ENCODE assay signal across 8 cellular contexts in the genomic region with DNA sequence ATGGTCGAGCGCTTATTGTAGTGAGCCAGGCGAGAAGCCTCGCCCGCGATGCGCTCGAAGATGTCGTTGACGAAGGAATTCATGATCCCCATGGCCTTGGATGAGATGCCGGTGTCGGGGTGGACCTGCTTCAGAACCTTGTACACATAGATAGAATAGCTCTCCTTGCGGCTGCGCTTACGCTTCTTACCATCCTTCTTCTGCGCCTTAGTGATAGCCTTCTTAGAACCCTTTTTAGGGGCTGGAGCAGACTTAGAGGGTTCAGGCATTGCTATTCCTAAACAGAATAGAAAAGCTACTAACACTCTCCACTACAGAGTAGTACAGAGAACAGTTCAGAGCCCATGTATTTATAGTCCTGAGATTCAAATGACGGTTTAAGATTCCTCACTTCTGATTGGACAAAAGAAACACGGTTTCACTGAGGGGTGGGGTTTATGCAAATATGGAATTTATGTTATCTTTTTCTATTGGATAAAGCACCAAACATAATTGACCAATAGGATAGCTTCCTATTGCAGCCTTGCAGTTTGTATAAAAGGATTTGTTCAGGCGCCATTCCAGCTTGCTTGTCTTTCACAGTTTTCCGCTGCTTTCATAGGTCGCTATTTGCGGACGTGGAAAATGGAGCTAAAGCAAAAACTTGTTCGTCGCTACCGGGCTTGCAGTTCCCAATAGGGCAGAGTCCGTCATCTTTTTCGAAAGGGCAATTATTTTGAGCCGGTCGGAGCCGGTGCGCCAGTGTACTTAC. TPM values are rescaled to one million over a fixed set of nuclear protein-coding genes. Genes with fewer than 3 reads are reported as not detected.
DNase-seq lines count a peak whose midpoint lies in the region; ATAC-seq, FAIRE-seq and TF ChIP-seq lines count a peak whose summit lies in the region.

No MANE protein-coding gene starts in this region.

- H3K27me3 Mint-ChIP-seq in CD8-positive, alpha-beta memory T cell = no peaks in the 10 kb centered on the region
- no peaks in the 10 kb centered on the region for H3K27me3 Mint-ChIP-seq in astrocyte (ENCODE audit: low read depth, unreplicated experiment)

- H3K4me1 Mint-ChIP-seq in CD8-positive, alpha-beta memory T cell = peaks cover 20 to 32% (median 30%) of the 10 kb centered on the region in 3 donors
- H3K4me1 Mint-ChIP-seq in astrocyte (ENCODE audit: low read depth, unreplicated experiment) = peaks cover under 1% of the 10 kb centered on the region

- H3K79me2 ChIP-seq in astrocyte (ENCODE audit: insufficient read depth, low read length) = no peaks in the 10 kb centered on the region

- peak overlapping the region; percentile 71 for H2AFZ ChIP-seq in astrocyte (ENCODE audit: low read depth, low read length)

- peak; percentile 34 to 93 (median 88) for DNase-seq in CD8-positive, alpha-beta memory T cell
- peak; percentile 74 for DNase-seq in HK-2 (ENCODE audit: unreplicated experiment)
- peak; percentile 41 to 89 for DNase-seq in SW 1271 (lab: John Stamatoyannopoulos, UW)
- peak; percentile 95 for DNase-seq in astrocyte (ENCODE audit: low read depth)
- DNase-seq in right atrium auricular region (ENCODE audit: low spot score) = peak; percentile 81
- DNase-seq in retina = peak; percentile 93
- no peak for DNase-seq in NCI-H1092 (lab: John Stamatoyannopoulos, UW)

- TF ChIP-seq CTCF in astrocyte (IDR thresholded peaks at IDR 0.05; ENCODE audit: insufficient read depth, low read depth, low read length) (no peak), right atrium auricular region (IDR thresholded peaks at IDR 0.05) (no peak)

- H3K36me3 Mint-ChIP-seq in CD8-positive, alpha-beta memory T cell = peaks cover 0 to 11% (median 0%) of the 10 kb centered on the region in 3 donors
- H3K36me3 Mint-ChIP-seq in astrocyte (ENCODE audit: low read depth, unreplicated experiment) = peaks cover 2% of the 10 kb centered on the region

- peak overlapping the region; percentile 91 for H3K4me2 ChIP-seq in astrocyte (ENCODE audit: low read length)

- POLR2A ChIA-PET in CD8-positive, alpha-beta memory T cell (lab: Charles Lee) = interaction anchor here (0.5 to 5.0 kb wide), 41 partner anchors 9 to 1847 kb away, joined by 3 to 326 read pairs (median 5); a partner anchor contains a TSS

- H3K9me3 ChIP-seq in CD8-positive, alpha-beta memory T cell (ENCODE audit: low read length) = no peaks in the 10 kb centered on the region
- H3K9me3 ChIP-seq in astrocyte (ENCODE audit: insufficient read depth, low read depth, low read length) = no peaks in the 10 kb centered on the region
- H3K9me3 ChIP-seq in right atrium auricular region = no peaks in the 10 kb centered on the region

- peak overlapping the region; percentile 94 to 99 (median 98) for H3K27ac Mint-ChIP-seq in CD8-positive, alpha-beta memory T cell
- H3K27ac Mint-ChIP-seq in astrocyte (ENCODE audit: unreplicated experiment) = no peak overlapping the region

- peak; percentile 46 for ATAC-seq in GM19467 (IDR thresholded peaks at IDR 0.05; ENCODE audit: unreplicated experiment)

- H3K4me3 Mint-ChIP-seq in CD8-positive, alpha-beta memory T cell = peak overlapping the region; percentile 87 to 94 (median 92)
- peak overlapping the region; percentile 58 for H3K4me3 Mint-ChIP-seq in astrocyte (ENCODE audit: unreplicated experiment)

- peaks cover 10% of the 10 kb centered on the region for H3K4me1 ChIP-seq in CD8-positive, alpha-beta memory T cell (ENCODE audit: insufficient read depth, low read length)
- H3K4me1 ChIP-seq in astrocyte (ENCODE audit: insufficient read depth, low read length) (peaks cover 23% of the 10 kb centered on the region), right atrium auricular region (peaks cover 0 to 21% of the 10 kb centered on the region in 2 donors)

- peak overlapping the region; percentile 83 for H3K9ac ChIP-seq in astrocyte (ENCODE audit: low read length)

- peak; percentile 70 for FAIRE-seq in astrocyte (lab: Jason Lieb, UNC)

- no peaks in the 10 kb centered on the region for H4K20me1 ChIP-seq in astrocyte (ENCODE audit: insufficient read depth, low read length)

- no peaks in the 10 kb centered on the region for H3K27me3 ChIP-seq in CD8-positive, alpha-beta memory T cell (ENCODE audit: insufficient read depth, low read length, poor library complexity, severe bottlenecking)
- H3K27me3 ChIP-seq in astrocyte (ENCODE audit: insufficient read depth, low read length) (no peaks in the 10 kb centered on the region), right atrium auricular region (no peaks in the 10 kb centered on the region)

- H3K4me3 ChIP-seq in CD8-positive, alpha-beta memory T cell (ENCODE audit: low read length) = peak overlapping the region; percentile 86
- H3K4me3 ChIP-seq in astrocyte (ENCODE audit: insufficient read depth, low read depth, low read length) = peak overlapping the region; percentile 67
- H3K4me3 ChIP-seq in right atrium auricular region = peak overlapping the region; percentile 43 to 58

- CTCF ChIA-PET in CD8-positive, alpha-beta memory T cell (lab: Charles Lee) = interaction anchor here (0.6 to 6.1 kb wide), 20 partner anchors 13 to 1849 kb away, joined by 3 to 173 read pairs (median 5); a partner anchor contains a TSS

- peak overlapping the region; percentile 81 for H3K27ac ChIP-seq in CD8-positive, alpha-beta memory T cell (ENCODE audit: low read depth, low read length)
- H3K27ac ChIP-seq in astrocyte (ENCODE audit: low read depth, low read length) (peak overlapping the region; percentile 87), right atrium auricular region (peak overlapping the region; percentile 91 to 95)

- H3K9me3 Mint-ChIP-seq in CD8-positive, alpha-beta memory T cell = no peaks in the 10 kb centered on the region
- H3K9me3 Mint-ChIP-seq in astrocyte (ENCODE audit: unreplicated experiment) = no peaks in the 10 kb centered on the region

- H3K36me3 ChIP-seq in CD8-positive, alpha-beta memory T cell (ENCODE audit: insufficient read depth, low read length) = no peaks in the 10 kb centered on the region
- H3K36me3 ChIP-seq in astrocyte (ENCODE audit: insufficient read depth, low read length) (no peaks in the 10 kb centered on the region), right atrium auricular region (no peaks in the 10 kb centered on the region)

RNA-seq across cellular contexts. Expression of a gene that starts 43.7 kb away (rescaled TPM):
- total RNA-seq in CD8-positive, alpha-beta memory T cell = 1 to 10 TPM in 1 of 2 experiments, under 1 TPM in 1; 0.37 to 1.1 TPM
- 4.8 TPM for polyA plus RNA-seq in CD8-positive, alpha-beta memory T cell
- total RNA-seq in astrocyte (5.7 and 7.7 TPM in 2 replicates), right atrium auricular region (1 to 10 TPM; 3.1 to 6.4 TPM)
